In genomic region chr6:117776441-117776840, GRCh38 we compare ENCODE assay signal across 10 cellular contexts.
DNase-seq lines count a peak whose midpoint lies in the region; ATAC-seq, FAIRE-seq and TF ChIP-seq lines count a peak whose summit lies in the region.
"Had no signal": no experiment of that assay in that cellular context is flagged by ENCODE, and none has a peak within 500 bp of the region (broad histone marks: within the 10 kb centered on the region; RNA-seq: fewer than 3 reads in every experiment).

No MANE protein-coding gene starts in this region.

- peaks cover 9 to 13% of the 10 kb centered on the region in 2 donors for H3K27me3 Mint-ChIP-seq in effector memory CD8-positive, alpha-beta T cell

- peak in 1 of 2 experiments; percentile 18; a peak in 1 of 4 replicates for TF ChIP-seq RAD21 in K562 (CRISPR knock-in tag; conservative IDR thresholded peaks at IDR 0.05 in 1 of 2, IDR thresholded peaks at IDR 0.05 in 1 of 2)

- no peaks in the 10 kb centered on the region for H3K9me3 ChIP-seq in A673 (ENCODE audit: low read depth, low read length, poor library complexity, severe bottlenecking)
- H3K9me3 ChIP-seq in K562 (replicated peaks; ENCODE audit: control insufficient read depth, insufficient read depth, low read depth, low read length) = no peaks in the 10 kb centered on the region

- H3K36me3 ChIP-seq in A673 (ENCODE audit: insufficient read depth, low read length, poor library complexity, severe bottlenecking) (no peaks in the 10 kb centered on the region), K562 (ENCODE audit: control insufficient read depth, insufficient read depth, low read length) (no peaks in the 10 kb centered on the region)

- TF ChIP-seq EP300 in K562 (IDR thresholded peaks at IDR 0.05; ENCODE audit: low read length) = no peak

- no peaks in the 10 kb centered on the region for H3K9me1 ChIP-seq in K562 (ENCODE audit: control insufficient read depth, insufficient read depth, low read length)

- FAIRE-seq in K562 (lab: Jason Lieb, UNC) = no peak

- no peaks in the 10 kb centered on the region for H3K4me1 ChIP-seq in A673 (ENCODE audit: insufficient read depth, low read length, poor library complexity, severe bottlenecking)
- H3K4me1 ChIP-seq in K562 (replicated peaks in 1 of 2; ENCODE audit: control insufficient read depth in 2 of 2, insufficient read depth in 2 of 2, low read length in 2 of 2) = no peaks in the 10 kb centered on the region

- DNase-seq in A673 (ENCODE audit: low spot score) = peak; percentile 27
- peak; percentile 10 for DNase-seq in Jurkat, Clone E6-1 (ENCODE audit: low read depth, low spot score)
- peak in 1 of 4 experiments; percentile 11 for DNase-seq in K562 (ENCODE audit: extremely low read depth in 1 of 4, low spot score in 3 of 4)
- DNase-seq in cerebellum (ENCODE audit: low spot score) = no peak
- no peak for DNase-seq in sciatic nerve (ENCODE audit: low spot score)
- no peak for DNase-seq in OCI-M2 (lab: John Stamatoyannopoulos, UW; ENCODE audit: unreplicated experiment)
- no peak for DNase-seq in effector memory CD8-positive, alpha-beta T cell
- DNase-seq: naive thymus-derived CD4-positive, alpha-beta T cell; NCI-H774 had no signal

- BruUV-seq in A673 (replicated peaks; lab: Mats Ljungman, UMichigan) = no TSS peak
- BruUV-seq in K562 (replicated peaks; lab: Mats Ljungman, UMichigan) = no TSS peak

- in situ Hi-C loops in K562 (cut with MboI) = no loop called here

- H3K4me3 ChIP-seq in A673 (ENCODE audit: low read depth, low read length, poor library complexity, severe bottlenecking) (no peak overlapping the region), K562 (no peak overlapping the region)
- H3K4me3 ChIP-seq in Jurkat, Clone E6-1 (ENCODE audit: low read length) = no peak overlapping the region

- H4K20me1 ChIP-seq in K562 (replicated peaks; ENCODE audit: control insufficient read depth, insufficient read depth, low read length) = no peaks in the 10 kb centered on the region

- no peak overlapping the region for H3K4me3 Mint-ChIP-seq in effector memory CD8-positive, alpha-beta T cell
- H3K4me3 Mint-ChIP-seq: naive thymus-derived CD4-positive, alpha-beta T cell had no signal

- H3K79me2 ChIP-seq in K562 (ENCODE audit: control insufficient read depth, insufficient read depth, low read length) = no peaks in the 10 kb centered on the region

- H3K27ac ChIP-seq in A673 (ENCODE audit: low read depth, low read length, poor library complexity, severe bottlenecking) (no peak overlapping the region), K562 (ENCODE audit: extremely low read depth, low read depth, low read length) (no peak overlapping the region)

- H3K9ac ChIP-seq in K562 (ENCODE audit: insufficient read depth in 1 of 2, low read depth in 2 of 2, low read length in 2 of 2) = no peak overlapping the region

- POLR2A ChIA-PET in A673 (lab: Charles Lee; ENCODE audit: low non-redundant PET) (interaction anchor here (0.6 kb wide), 1 partner anchor 218 kb away, joined by 3 read pairs; no protein-coding TSS in a partner anchor), K562 (lab: Yijun Ruan, JAX) (no interaction called here)

- no peak overlapping the region for H2AFZ ChIP-seq in K562 (ENCODE audit: low read depth, low read length)

- H3K27me3 ChIP-seq in A673 (replicated peaks; ENCODE audit: insufficient read depth, low read depth, low read length, poor library complexity) (peaks cover 63% of the 10 kb centered on the region), K562 (ENCODE audit: control insufficient read depth in 2 of 2, insufficient read depth in 2 of 2, low read length in 2 of 2) (peaks cover 0 to 2% of the 10 kb centered on the region in 2 experiments; a peak in 1 of 5 replicates)

- no peaks in the 10 kb centered on the region for H3K4me1 Mint-ChIP-seq in effector memory CD8-positive, alpha-beta T cell (ENCODE audit: low read depth in 2 of 2)

- WGBS in K562 (ENCODE audit: insufficient coverage, low coverage, missing lambda C conversion rate) = 0% methylated on average over 3 of the region's 3 CpGs

- TF ChIP-seq POLR2A in K562 (conservative IDR thresholded peaks at IDR 0.05) = no peak

- peak; percentile 50 for TF ChIP-seq CTCF in A673 (conservative IDR thresholded peaks at IDR 0.05; ENCODE audit: low read depth, low read length)
- peak; percentile 28 to 33 (median 30); a peak in 2 of 6 replicates for TF ChIP-seq CTCF in K562 (IDR thresholded peaks at IDR 0.05 in 2 of 3, conservative IDR thresholded peaks at IDR 0.05 in 1 of 3; ENCODE audit: insufficient read depth in 2 of 3, low read depth in 1 of 3, low read length in 3 of 3)

- H3K36me3 Mint-ChIP-seq in effector memory CD8-positive, alpha-beta T cell (ENCODE audit: insufficient read depth) = no peaks in the 10 kb centered on the region
- H3K36me3 Mint-ChIP-seq: naive thymus-derived CD4-positive, alpha-beta T cell had no signal

- peak; percentile 54 for ATAC-seq in GM18907 (IDR thresholded peaks at IDR 0.05; ENCODE audit: unreplicated experiment)
- ATAC-seq in K562 = peak; percentile 74
- no peak for ATAC-seq in sciatic nerve
- ATAC-seq in effector memory CD8-positive, alpha-beta T cell (replicated peaks) = no peak
- ATAC-seq: naive thymus-derived CD4-positive, alpha-beta T cell had no signal

- CTCF ChIA-PET in A673 (lab: Charles Lee) (interaction anchor here (1.0 kb wide), 1 partner anchor 327 kb away, joined by 7 read pairs; no protein-coding TSS in a partner anchor), K562 (lab: Yijun Ruan, JAX; ENCODE audit: low intra/inter-chr PET ratio) (no interaction called here)

- intact Hi-C loops in A673 (cut with micrococcal nuclease; ENCODE audit: unreplicated experiment) = no loop called here
- intact Hi-C loops in K562 (cut with micrococcal nuclease) = loop anchor here (10.0 kb wide), 1 partner anchor 322 kb away; no protein-coding TSS in a partner anchor
- intact Hi-C loops in sciatic nerve (cut with DNase I) = no loop called here

- no peak overlapping the region for H3K4me2 ChIP-seq in K562 (ENCODE audit: insufficient read depth, low read length)

- no peak overlapping the region for H3K27ac Mint-ChIP-seq in effector memory CD8-positive, alpha-beta T cell
- H3K27ac Mint-ChIP-seq: naive thymus-derived CD4-positive, alpha-beta T cell had no signal

- H3K9me3 Mint-ChIP-seq in effector memory CD8-positive, alpha-beta T cell = no peaks in the 10 kb centered on the region

TF ChIP-seq in K562, 482 proteins besides CTCF, POLR2A, EP300 and RAD21 (continues in another document):
- no peak for TF ChIP-seq ZBTB9 (CRISPR knock-in tag; IDR thresholded peaks at IDR 0.05)
- no peak for TF ChIP-seq CBX3 (IDR thresholded peaks at IDR 0.05; ENCODE audit: borderline replicate concordance in 1 of 2, low read length in 2 of 2)
- TF ChIP-seq ZNF609 (CRISPR knock-in tag; IDR thresholded peaks at IDR 0.05; ENCODE audit: borderline replicate concordance) = no peak
- no peak for TF ChIP-seq ZKSCAN1 (IDR thresholded peaks at IDR 0.05; ENCODE audit: low read depth, low read length)
- no peak for TF ChIP-seq EGR1 (conservative IDR thresholded peaks at IDR 0.05)
- no peak for TF ChIP-seq ZNF76 (CRISPR knock-in tag; IDR thresholded peaks at IDR 0.05; ENCODE audit: borderline replicate concordance)

Comparison
In these comparisons a context has a peak if more than half of its experiments do, and no peak if none do; other contexts are left out.
1. DNase-seq: peak in A673 (single experiment) and Jurkat, Clone E6-1 (single experiment); none in cerebellum (single experiment), sciatic nerve (single experiment), OCI-M2 (single experiment) and effector memory CD8-positive, alpha-beta T cell (0 of 3).
2. ATAC-seq: peak in GM18907 (single experiment) and K562 (single experiment); none in sciatic nerve (single experiment) and effector memory CD8-positive, alpha-beta T cell (single experiment).